In the genomic region with DNA sequence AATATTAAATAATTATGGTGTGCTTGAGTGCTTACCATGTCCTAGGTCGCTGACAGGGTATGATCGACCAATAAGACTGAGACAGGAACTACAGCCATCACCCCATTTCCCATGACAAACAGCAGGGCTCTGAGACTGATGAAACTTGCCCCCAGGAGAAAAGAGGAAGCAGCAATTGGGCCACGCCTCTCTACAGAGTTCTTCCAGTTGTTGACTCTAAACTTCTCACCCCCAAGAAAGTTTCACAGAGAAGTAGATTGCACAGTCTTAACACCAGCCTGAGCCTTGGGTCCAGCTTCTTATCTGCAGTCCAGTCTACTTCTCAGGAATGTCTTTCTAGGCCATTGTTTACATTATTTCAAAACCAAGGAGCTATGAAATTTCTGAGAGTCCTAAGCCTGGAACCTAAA, we compare ENCODE assay signal across 1 cellular context.
A peak's percentile ranks its signal among the peaks of the same experiment; 100 is the strongest.
TF ChIP-seq lines count a peak whose summit lies in the region.

No MANE protein-coding gene starts in this region.

TF ChIP-seq in GM12878, 131 proteins besides CTCF, POLR2A, EP300 and RAD21 (continued from another document and continues in another):
- TF ChIP-seq ZNF592 (IDR thresholded peaks at IDR 0.05) (no peak), CBFB (IDR thresholded peaks at IDR 0.05; ENCODE audit: low read depth) (no peak), RFX5 (IDR thresholded peaks at IDR 0.05; ENCODE audit: low read depth, low read length) (no peak), TCF3 (IDR thresholded peaks at IDR 0.05; ENCODE audit: borderline replicate concordance, insufficient read depth, low read depth, low read length) (no peak), SMAD5 (IDR thresholded peaks at IDR 0.05; ENCODE audit: low read depth) (no peak), FOXM1 (IDR thresholded peaks at IDR 0.05; ENCODE audit: low read depth, low read length) (no peak), SPI1 (IDR thresholded peaks at IDR 0.05; ENCODE audit: borderline replicate concordance, insufficient read depth, low read depth, low read length) (peak; percentile 96), FOXK2 (IDR thresholded peaks at IDR 0.05) (no peak), TBL1XR1 (IDR thresholded peaks at IDR 0.05; ENCODE audit: low read depth, low read length) (no peak), SRF (IDR thresholded peaks at IDR 0.05; ENCODE audit: low read depth in 2 of 2, low read length in 2 of 2) (no peak), FOS (IDR thresholded peaks at IDR 0.05; ENCODE audit: borderline replicate concordance, extremely low read depth, insufficient read length) (no peak), ZSCAN29 (IDR thresholded peaks at IDR 0.05) (no peak), RBBP5 (conservative IDR thresholded peaks at IDR 0.05) (no peak), ZBED1 (IDR thresholded peaks at IDR 0.05; ENCODE audit: borderline replicate concordance) (no peak), MAX (IDR thresholded peaks at IDR 0.05; ENCODE audit: low read depth, low read length) (no peak), IKZF1 (conservative IDR thresholded peaks at IDR 0.05) (peak; percentile 73), TAF1 (IDR thresholded peaks at IDR 0.05; ENCODE audit: borderline replicate concordance, low read depth, low read length) (0 out of 2 replicates have a peak, but pooled peaks have one; percentile 24), E4F1 (IDR thresholded peaks at IDR 0.05; ENCODE audit: borderline replicate concordance, partially characterized antibody) (no peak), RCOR1 (conservative IDR thresholded peaks at IDR 0.05; ENCODE audit: low read depth, low read length) (peak; percentile 77; the same call in 1 of the 2 replicates), CBX3 (IDR thresholded peaks at IDR 0.05; ENCODE audit: borderline replicate concordance, low read depth) (no peak), NR2C1 (IDR thresholded peaks at IDR 0.05) (no peak), SMARCA5 (IDR thresholded peaks at IDR 0.05) (no peak), YY1 (IDR thresholded peaks at IDR 0.05; ENCODE audit: low read depth, low read length) (no peak), ETV6 (conservative IDR thresholded peaks at IDR 0.05 in 1 of 2, IDR thresholded peaks at IDR 0.05 in 1 of 2; ENCODE audit: borderline replicate concordance in 1 of 2, low read depth in 1 of 2) (peak in 1 of 2 experiments; percentile 43; a peak in 1 of 4 replicates)
- TF ChIP-seq, protein P1, sequence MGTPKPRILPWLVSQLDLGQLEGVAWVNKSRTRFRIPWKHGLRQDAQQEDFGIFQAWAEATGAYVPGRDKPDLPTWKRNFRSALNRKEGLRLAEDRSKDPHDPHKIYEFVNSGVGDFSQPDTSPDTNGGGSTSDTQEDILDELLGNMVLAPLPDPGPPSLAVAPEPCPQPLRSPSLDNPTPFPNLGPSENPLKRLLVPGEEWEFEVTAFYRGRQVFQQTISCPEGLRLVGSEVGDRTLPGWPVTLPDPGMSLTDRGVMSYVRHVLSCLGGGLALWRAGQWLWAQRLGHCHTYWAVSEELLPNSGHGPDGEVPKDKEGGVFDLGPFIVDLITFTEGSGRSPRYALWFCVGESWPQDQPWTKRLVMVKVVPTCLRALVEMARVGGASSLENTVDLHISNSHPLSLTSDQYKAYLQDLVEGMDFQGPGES (IDR thresholded peaks at IDR 0.05), result no peak
- TF ChIP-seq, protein P2, sequence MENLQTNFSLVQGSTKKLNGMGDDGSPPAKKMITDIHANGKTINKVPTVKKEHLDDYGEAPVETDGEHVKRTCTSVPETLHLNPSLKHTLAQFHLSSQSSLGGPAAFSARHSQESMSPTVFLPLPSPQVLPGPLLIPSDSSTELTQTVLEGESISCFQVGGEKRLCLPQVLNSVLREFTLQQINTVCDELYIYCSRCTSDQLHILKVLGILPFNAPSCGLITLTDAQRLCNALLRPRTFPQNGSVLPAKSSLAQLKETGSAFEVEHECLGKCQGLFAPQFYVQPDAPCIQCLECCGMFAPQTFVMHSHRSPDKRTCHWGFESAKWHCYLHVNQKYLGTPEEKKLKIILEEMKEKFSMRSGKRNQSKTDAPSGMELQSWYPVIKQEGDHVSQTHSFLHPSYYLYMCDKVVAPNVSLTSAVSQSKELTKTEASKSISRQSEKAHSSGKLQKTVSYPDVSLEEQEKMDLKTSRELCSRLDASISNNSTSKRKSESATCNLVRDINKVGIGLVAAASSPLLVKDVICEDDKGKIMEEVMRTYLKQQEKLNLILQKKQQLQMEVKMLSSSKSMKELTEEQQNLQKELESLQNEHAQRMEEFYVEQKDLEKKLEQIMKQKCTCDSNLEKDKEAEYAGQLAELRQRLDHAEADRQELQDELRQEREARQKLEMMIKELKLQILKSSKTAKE (IDR thresholded peaks at IDR 0.05; ENCODE audit: low read depth, poor library complexity, severe bottlenecking), result peak; percentile 44
- TF ChIP-seq, protein P3, sequence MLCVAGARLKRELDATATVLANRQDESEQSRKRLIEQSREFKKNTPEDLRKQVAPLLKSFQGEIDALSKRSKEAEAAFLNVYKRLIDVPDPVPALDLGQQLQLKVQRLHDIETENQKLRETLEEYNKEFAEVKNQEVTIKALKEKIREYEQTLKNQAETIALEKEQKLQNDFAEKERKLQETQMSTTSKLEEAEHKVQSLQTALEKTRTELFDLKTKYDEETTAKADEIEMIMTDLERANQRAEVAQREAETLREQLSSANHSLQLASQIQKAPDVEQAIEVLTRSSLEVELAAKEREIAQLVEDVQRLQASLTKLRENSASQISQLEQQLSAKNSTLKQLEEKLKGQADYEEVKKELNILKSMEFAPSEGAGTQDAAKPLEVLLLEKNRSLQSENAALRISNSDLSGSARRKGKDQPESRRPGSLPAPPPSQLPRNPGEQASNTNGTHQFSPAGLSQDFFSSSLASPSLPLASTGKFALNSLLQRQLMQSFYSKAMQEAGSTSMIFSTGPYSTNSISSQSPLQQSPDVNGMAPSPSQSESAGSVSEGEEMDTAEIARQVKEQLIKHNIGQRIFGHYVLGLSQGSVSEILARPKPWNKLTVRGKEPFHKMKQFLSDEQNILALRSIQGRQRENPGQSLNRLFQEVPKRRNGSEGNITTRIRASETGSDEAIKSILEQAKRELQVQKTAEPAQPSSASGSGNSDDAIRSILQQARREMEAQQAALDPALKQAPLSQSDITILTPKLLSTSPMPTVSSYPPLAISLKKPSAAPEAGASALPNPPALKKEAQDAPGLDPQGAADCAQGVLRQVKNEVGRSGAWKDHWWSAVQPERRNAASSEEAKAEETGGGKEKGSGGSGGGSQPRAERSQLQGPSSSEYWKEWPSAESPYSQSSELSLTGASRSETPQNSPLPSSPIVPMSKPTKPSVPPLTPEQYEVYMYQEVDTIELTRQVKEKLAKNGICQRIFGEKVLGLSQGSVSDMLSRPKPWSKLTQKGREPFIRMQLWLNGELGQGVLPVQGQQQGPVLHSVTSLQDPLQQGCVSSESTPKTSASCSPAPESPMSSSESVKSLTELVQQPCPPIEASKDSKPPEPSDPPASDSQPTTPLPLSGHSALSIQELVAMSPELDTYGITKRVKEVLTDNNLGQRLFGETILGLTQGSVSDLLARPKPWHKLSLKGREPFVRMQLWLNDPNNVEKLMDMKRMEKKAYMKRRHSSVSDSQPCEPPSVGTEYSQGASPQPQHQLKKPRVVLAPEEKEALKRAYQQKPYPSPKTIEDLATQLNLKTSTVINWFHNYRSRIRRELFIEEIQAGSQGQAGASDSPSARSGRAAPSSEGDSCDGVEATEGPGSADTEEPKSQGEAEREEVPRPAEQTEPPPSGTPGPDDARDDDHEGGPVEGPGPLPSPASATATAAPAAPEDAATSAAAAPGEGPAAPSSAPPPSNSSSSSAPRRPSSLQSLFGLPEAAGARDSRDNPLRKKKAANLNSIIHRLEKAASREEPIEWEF (IDR thresholded peaks at IDR 0.05; ENCODE audit: insufficient replicate concordance, low read depth, low read length), result no peak
- TF ChIP-seq, protein P4, sequence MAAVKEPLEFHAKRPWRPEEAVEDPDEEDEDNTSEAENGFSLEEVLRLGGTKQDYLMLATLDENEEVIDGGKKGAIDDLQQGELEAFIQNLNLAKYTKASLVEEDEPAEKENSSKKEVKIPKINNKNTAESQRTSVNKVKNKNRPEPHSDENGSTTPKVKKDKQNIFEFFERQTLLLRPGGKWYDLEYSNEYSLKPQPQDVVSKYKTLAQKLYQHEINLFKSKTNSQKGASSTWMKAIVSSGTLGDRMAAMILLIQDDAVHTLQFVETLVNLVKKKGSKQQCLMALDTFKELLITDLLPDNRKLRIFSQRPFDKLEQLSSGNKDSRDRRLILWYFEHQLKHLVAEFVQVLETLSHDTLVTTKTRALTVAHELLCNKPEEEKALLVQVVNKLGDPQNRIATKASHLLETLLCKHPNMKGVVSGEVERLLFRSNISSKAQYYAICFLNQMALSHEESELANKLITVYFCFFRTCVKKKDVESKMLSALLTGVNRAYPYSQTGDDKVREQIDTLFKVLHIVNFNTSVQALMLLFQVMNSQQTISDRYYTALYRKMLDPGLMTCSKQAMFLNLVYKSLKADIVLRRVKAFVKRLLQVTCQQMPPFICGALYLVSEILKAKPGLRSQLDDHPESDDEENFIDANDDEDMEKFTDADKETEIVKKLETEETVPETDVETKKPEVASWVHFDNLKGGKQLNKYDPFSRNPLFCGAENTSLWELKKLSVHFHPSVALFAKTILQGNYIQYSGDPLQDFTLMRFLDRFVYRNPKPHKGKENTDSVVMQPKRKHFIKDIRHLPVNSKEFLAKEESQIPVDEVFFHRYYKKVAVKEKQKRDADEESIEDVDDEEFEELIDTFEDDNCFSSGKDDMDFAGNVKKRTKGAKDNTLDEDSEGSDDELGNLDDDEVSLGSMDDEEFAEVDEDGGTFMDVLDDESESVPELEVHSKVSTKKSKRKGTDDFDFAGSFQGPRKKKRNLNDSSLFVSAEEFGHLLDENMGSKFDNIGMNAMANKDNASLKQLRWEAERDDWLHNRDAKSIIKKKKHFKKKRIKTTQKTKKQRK (IDR thresholded peaks at IDR 0.05; ENCODE audit: low read depth, low read length), result no peak
- TF ChIP-seq, protein P5, sequence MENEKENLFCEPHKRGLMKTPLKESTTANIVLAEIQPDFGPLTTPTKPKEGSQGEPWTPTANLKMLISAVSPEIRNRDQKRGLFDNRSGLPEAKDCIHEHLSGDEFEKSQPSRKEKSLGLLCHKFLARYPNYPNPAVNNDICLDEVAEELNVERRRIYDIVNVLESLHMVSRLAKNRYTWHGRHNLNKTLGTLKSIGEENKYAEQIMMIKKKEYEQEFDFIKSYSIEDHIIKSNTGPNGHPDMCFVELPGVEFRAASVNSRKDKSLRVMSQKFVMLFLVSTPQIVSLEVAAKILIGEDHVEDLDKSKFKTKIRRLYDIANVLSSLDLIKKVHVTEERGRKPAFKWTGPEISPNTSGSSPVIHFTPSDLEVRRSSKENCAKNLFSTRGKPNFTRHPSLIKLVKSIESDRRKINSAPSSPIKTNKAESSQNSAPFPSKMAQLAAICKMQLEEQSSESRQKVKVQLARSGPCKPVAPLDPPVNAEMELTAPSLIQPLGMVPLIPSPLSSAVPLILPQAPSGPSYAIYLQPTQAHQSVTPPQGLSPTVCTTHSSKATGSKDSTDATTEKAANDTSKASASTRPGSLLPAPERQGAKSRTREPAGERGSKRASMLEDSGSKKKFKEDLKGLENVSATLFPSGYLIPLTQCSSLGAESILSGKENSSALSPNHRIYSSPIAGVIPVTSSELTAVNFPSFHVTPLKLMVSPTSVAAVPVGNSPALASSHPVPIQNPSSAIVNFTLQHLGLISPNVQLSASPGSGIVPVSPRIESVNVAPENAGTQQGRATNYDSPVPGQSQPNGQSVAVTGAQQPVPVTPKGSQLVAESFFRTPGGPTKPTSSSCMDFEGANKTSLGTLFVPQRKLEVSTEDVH (IDR thresholded peaks at IDR 0.05; ENCODE audit: low read depth, partially characterized antibody), result no peak
- TF ChIP-seq, protein P6, sequence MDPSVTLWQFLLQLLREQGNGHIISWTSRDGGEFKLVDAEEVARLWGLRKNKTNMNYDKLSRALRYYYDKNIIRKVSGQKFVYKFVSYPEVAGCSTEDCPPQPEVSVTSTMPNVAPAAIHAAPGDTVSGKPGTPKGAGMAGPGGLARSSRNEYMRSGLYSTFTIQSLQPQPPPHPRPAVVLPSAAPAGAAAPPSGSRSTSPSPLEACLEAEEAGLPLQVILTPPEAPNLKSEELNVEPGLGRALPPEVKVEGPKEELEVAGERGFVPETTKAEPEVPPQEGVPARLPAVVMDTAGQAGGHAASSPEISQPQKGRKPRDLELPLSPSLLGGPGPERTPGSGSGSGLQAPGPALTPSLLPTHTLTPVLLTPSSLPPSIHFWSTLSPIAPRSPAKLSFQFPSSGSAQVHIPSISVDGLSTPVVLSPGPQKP (IDR thresholded peaks at IDR 0.05; ENCODE audit: low read depth, low read length), result no peak
